In the genomic region with DNA sequence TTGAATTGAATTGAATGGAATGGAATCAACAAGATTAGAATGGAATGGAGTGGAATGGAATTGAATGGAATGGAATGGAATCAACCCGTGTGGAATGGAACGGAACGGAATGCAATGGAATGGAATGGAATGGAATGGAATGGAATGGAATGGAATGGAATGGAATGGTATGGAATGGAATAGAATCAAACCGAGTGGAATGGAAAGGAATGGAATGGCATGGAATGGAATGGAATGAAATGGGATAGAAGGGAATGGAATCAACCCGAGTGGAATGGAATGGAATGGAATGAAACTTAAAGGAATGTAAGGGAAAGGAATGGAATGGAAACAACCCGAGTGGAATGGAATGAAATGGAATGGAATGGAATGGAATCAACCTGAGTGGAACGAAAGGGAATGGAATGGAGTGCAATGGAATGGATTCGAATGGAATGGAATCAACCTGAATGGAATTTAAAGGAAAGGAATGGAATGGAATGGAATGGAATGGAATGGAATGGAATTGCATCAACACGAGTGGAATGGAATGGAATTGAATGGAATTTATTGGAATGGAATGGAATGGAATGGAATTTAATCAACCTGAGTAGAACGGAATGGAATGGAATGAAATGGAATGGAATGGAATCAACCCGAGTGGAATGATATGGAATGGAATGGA, we compare ENCODE assay signal across 18 cellular contexts.
DNase-seq lines count a peak whose midpoint lies in the region; ATAC-seq and TF ChIP-seq lines count a peak whose summit lies in the region.
"Had no signal": no experiment of that assay in that cellular context is flagged by ENCODE, and none has a peak within 500 bp of the region (broad histone marks: within the 10 kb centered on the region; RNA-seq: fewer than 3 reads in every experiment).

No MANE protein-coding gene starts in this region.

- H3K4me3 ChIP-seq in left ventricle myocardium inferior (no peak overlapping the region), choroid plexus epithelial cell (ENCODE audit: low read depth, low read length) (no peak overlapping the region), left lung (no peak overlapping the region), aorta (ENCODE audit: low read length in 2 of 2) (no peak overlapping the region)
- H3K4me3 ChIP-seq: vagina had no signal

- ATAC-seq in Right ventricle myocardium superior (ENCODE audit: poor library complexity) (peak; percentile 44), left lung (peak; percentile 55), aorta (ENCODE audit: low FRiP score) (peak; percentile 75)

- H3K9me3 ChIP-seq in left ventricle myocardium inferior (replicated peaks), result peaks cover 10% of the 10 kb centered on the region
- H3K9me3 ChIP-seq in left lung, result peaks cover 0 to 4% of the 10 kb centered on the region in 2 donors
- H3K9me3 ChIP-seq in aorta (ENCODE audit: control insufficient read depth, low read length), result peaks cover 11% of the 10 kb centered on the region
- H3K9me3 ChIP-seq: vagina had no signal

- H3K4me1 ChIP-seq in left ventricle myocardium inferior (no peaks in the 10 kb centered on the region), left lung (no peaks in the 10 kb centered on the region), aorta (ENCODE audit: control insufficient read depth in 1 of 2, insufficient read depth in 2 of 2, low read length in 2 of 2) (no peaks in the 10 kb centered on the region)
- H3K4me1 ChIP-seq: vagina had no signal

- DNase-seq in Right ventricle myocardium superior, result no peak
- no peak for DNase-seq in left ventricle myocardium inferior
- DNase-seq in choroid plexus epithelial cell (ENCODE audit: low read depth), result peak; percentile 25
- DNase-seq in left lung, result no peak
- no peak for DNase-seq in aorta
- no peak for DNase-seq in NCI-H2081 treated with DMSO at 0.1 percent for 48 hours (lab: John Stamatoyannopoulos, UW)
- DNase-seq in mesothelial cell of epicardium (ENCODE audit: low spot score in 2 of 2, unreplicated experiment in 2 of 2), result no peak
- DNase-seq in T-helper 9 cell, result no peak
- DNase-seq: ACHN; activated gamma-delta T cell; brain microvascular endothelial cell; natural killer cell; NCI-H1436; NCI-H524; OCI-M1; stimulated activated CD4-positive, alpha-beta T cell treated with anti-CD3 and anti-CD28 coated beads, Interleukin-4, amount 100 ng/mL, for 4 hours had no signal

- intact Hi-C loops in Right ventricle myocardium superior (cut with DNase I) (no loop called here), left ventricle myocardium inferior (cut with micrococcal nuclease) (no loop called here), left lung (cut with DNase I) (no loop called here), aorta (cut with DNase I) (no loop called here)

- peaks cover 38% of the 10 kb centered on the region for H3K9me3 Mint-ChIP-seq in mesothelial cell of epicardium

- H3K27ac Mint-ChIP-seq in mesothelial cell of epicardium, result no peak overlapping the region
- H3K27ac Mint-ChIP-seq: natural killer cell had no signal

- H3K27me3 ChIP-seq in left ventricle myocardium inferior (ENCODE audit: low read depth) (no peaks in the 10 kb centered on the region), left lung (no peaks in the 10 kb centered on the region), aorta (ENCODE audit: control insufficient read depth in 1 of 2, insufficient read depth in 2 of 2, low read length in 1 of 2) (no peaks in the 10 kb centered on the region)
- H3K27me3 ChIP-seq: brain microvascular endothelial cell, vagina had no signal

- no peaks in the 10 kb centered on the region for H3K4me1 Mint-ChIP-seq in mesothelial cell of epicardium

- 59 to 68% methylated on average over 11 of the region's 11 CpGs for WGBS in aorta, 2 donors

- H3K36me3 ChIP-seq in left ventricle myocardium inferior (no peaks in the 10 kb centered on the region), left lung (no peaks in the 10 kb centered on the region), aorta (ENCODE audit: control insufficient read depth in 1 of 2, insufficient read depth in 2 of 2, low read length in 1 of 2) (no peaks in the 10 kb centered on the region)
- H3K36me3 ChIP-seq: brain microvascular endothelial cell, vagina had no signal

- TF ChIP-seq CTCF in left ventricle myocardium inferior (IDR thresholded peaks at IDR 0.05; ENCODE audit: borderline replicate concordance), result no peak
- TF ChIP-seq CTCF in choroid plexus epithelial cell (conservative IDR thresholded peaks at IDR 0.05; ENCODE audit: low read depth, low read length), result no peak
- TF ChIP-seq CTCF in left lung (IDR thresholded peaks at IDR 0.05), result no peak
- TF ChIP-seq CTCF in mesothelial cell of epicardium (IDR thresholded peaks at IDR 0.05; ENCODE audit: unreplicated experiment), result no peak

- no peaks in the 10 kb centered on the region for H3K27me3 Mint-ChIP-seq in mesothelial cell of epicardium (ENCODE audit: low read depth)

- no peak overlapping the region for H3K4me3 Mint-ChIP-seq in mesothelial cell of epicardium
- H3K4me3 Mint-ChIP-seq: natural killer cell had no signal

- H3K36me3 Mint-ChIP-seq in mesothelial cell of epicardium, result peaks cover 18% of the 10 kb centered on the region
- H3K36me3 Mint-ChIP-seq: natural killer cell had no signal

- H3K27ac ChIP-seq in left ventricle myocardium inferior (replicated peaks) (no peak overlapping the region), left lung (no peak overlapping the region), aorta (ENCODE audit: low read depth in 1 of 2, low read length in 2 of 2) (no peak overlapping the region)
- H3K27ac ChIP-seq: brain microvascular endothelial cell, vagina, VCaP had no signal
